In genomic region chr21:34889537-34890257, GRCh38 we compare ENCODE assay signal across 8 cellular contexts.
DNase-seq lines count a peak whose midpoint lies in the region; ATAC-seq and TF ChIP-seq lines count a peak whose summit lies in the region.

No MANE protein-coding gene starts in this region.

- peak overlapping the region; percentile 56 for H3K4ac ChIP-seq in mesendoderm (ENCODE audit: low read depth, low read length)

- TF ChIP-seq CTCF in AG04450 (IDR thresholded peaks at IDR 0.05; ENCODE audit: low read depth, low read length), result peak; percentile 53

- H2BK5ac ChIP-seq in mesendoderm (ENCODE audit: low read length), result no peak overlapping the region

- peak overlapping the region; percentile 91 for H3K56ac ChIP-seq in mesendoderm (ENCODE audit: low read length)

- H3K9ac ChIP-seq in mesendoderm (ENCODE audit: low read length), result peak overlapping the region; percentile 88

- ATAC-seq in GM18858 (IDR thresholded peaks at IDR 0.05; ENCODE audit: unreplicated experiment), result peak; percentile 24
- peak; percentile 41 for ATAC-seq in HG03045 (IDR thresholded peaks at IDR 0.05; ENCODE audit: unreplicated experiment)

- H3K27me3 ChIP-seq in AG04450 (ENCODE audit: control insufficient read depth, insufficient read depth, low read length), result no peaks in the 10 kb centered on the region
- H3K27me3 ChIP-seq in ectodermal cell (ENCODE audit: control insufficient read depth, insufficient read depth, low read length, poor library complexity, severe bottlenecking), result peaks cover 99% of the 10 kb centered on the region
- peaks cover 16% of the 10 kb centered on the region for H3K27me3 ChIP-seq in mesendoderm (ENCODE audit: insufficient read depth, low read length, poor library complexity)

- H4K5ac ChIP-seq in mesendoderm (ENCODE audit: low read length), result no peak overlapping the region

- no peaks in the 10 kb centered on the region for H3K79me2 ChIP-seq in mesendoderm (ENCODE audit: control insufficient read depth, insufficient read depth, low read length)

- no peaks in the 10 kb centered on the region for H3K79me1 ChIP-seq in mesendoderm (ENCODE audit: low read length)

- CTCF ChIA-PET in AG04450 (lab: Charles Lee), result interaction anchor here (0.6 to 7.1 kb wide), 19 partner anchors 10 to 1050 kb away, joined by 3 to 67 read pairs (median 3); no protein-coding TSS in a partner anchor

- H3K4me1 ChIP-seq in ectodermal cell (ENCODE audit: control insufficient read depth, insufficient read depth, low read length) (peaks cover 25% of the 10 kb centered on the region), mesendoderm (ENCODE audit: control insufficient read depth, low read depth, low read length) (peaks cover 2% of the 10 kb centered on the region)

- POLR2A ChIA-PET in AG04450 (lab: Yijun Ruan, JAX), result interaction anchor here (0.6 to 2.8 kb wide), 15 partner anchors 43 to 720 kb away, joined by 3 to 12 read pairs (median 4); no protein-coding TSS in a partner anchor

- no peak for DNase-seq in AG04450 (ENCODE audit: low read depth, low spot score)
- DNase-seq in NCI-H460 (ENCODE audit: extremely low read depth, low read depth), result peak; percentile 56
- peak; percentile 68 for DNase-seq in activated CD4-positive, alpha-beta T cell treated with anti-CD3 and anti-CD28 coated beads, Interleukin-2, amount 50 U/mL, for 1 hour
- peak; percentile 80 for DNase-seq in mesendoderm
- peak; percentile 55 for DNase-seq in stimulated activated CD8-positive, alpha-beta memory T cell treated with anti-CD3 and anti-CD28 coated beads, Interleukin-2, amount 100 ng/mL, for 1 hour (ENCODE audit: low read depth in 2 of 2)

- WGBS in ectodermal cell, 2 experiments, result 0 to 1% methylated on average over 91 of the region's 91 CpGs
- WGBS in mesendoderm (ENCODE audit: extremely low coverage, insufficient coverage, low lambda C conversion rate), result no CpG with 5 or more reads among the region's 91 CpGs

- peak overlapping the region; percentile 83 for H3K18ac ChIP-seq in mesendoderm (ENCODE audit: low read length)

- no peak overlapping the region for H3K23ac ChIP-seq in mesendoderm (ENCODE audit: low read length)

- H3K36me3 ChIP-seq in ectodermal cell (ENCODE audit: control insufficient read depth, insufficient read depth, low read length) (no peaks in the 10 kb centered on the region), mesendoderm (ENCODE audit: control insufficient read depth, insufficient read depth, low read length) (no peaks in the 10 kb centered on the region)

- no peak overlapping the region for H2BK120ac ChIP-seq in mesendoderm (ENCODE audit: low read depth, low read length)

- H3K4me3 ChIP-seq in AG04450 (ENCODE audit: low read depth, low read length) (peak overlapping the region; percentile 72), ectodermal cell (ENCODE audit: insufficient read depth, low read depth, low read length) (peak overlapping the region; percentile 50), mesendoderm (ENCODE audit: low read length) (peak overlapping the region; percentile 57)

- H3K4me2 ChIP-seq in mesendoderm (ENCODE audit: low read length), result peak overlapping the region; percentile 78

- H3K9me3 ChIP-seq in AG04450 (ENCODE audit: control insufficient read depth, insufficient read depth, low read length) (peaks cover 4% of the 10 kb centered on the region; the same call in 1 of the 2 replicates), ectodermal cell (ENCODE audit: control insufficient read depth, low read length) (no peaks in the 10 kb centered on the region)

- H2BK15ac ChIP-seq in mesendoderm (replicated peaks; ENCODE audit: low read depth), result no peak overlapping the region

- no peak overlapping the region for H2AK5ac ChIP-seq in mesendoderm (ENCODE audit: low read length)

- H3K27ac ChIP-seq in AG04450 (ENCODE audit: low read depth, low read length) (peak overlapping the region; percentile 94), ectodermal cell (ENCODE audit: insufficient read depth, low read depth, low read length, poor library complexity, severe bottlenecking) (no peak overlapping the region), mesendoderm (ENCODE audit: low read depth, low read length) (peak overlapping the region; percentile 83)

- H4K8ac ChIP-seq in mesendoderm (ENCODE audit: low read depth, low read length), result no peak overlapping the region
